21 cellular contexts compared by ENCODE assay signal in genomic region chr2:7607774-7608173, GRCh38.
DNase-seq lines count a peak whose midpoint lies in the region; ATAC-seq and TF ChIP-seq lines count a peak whose summit lies in the region.
"Had no signal": no experiment of that assay in that cellular context is flagged by ENCODE, and none has a peak within 500 bp of the region (broad histone marks: within the 10 kb centered on the region; RNA-seq: fewer than 3 reads in every experiment).

No MANE protein-coding gene starts in this region.

- CTCF ChIA-PET in activated naive CD4-positive, alpha-beta T cell treated with anti-CD3 and anti-CD28 coated beads for 36 hours (lab: Charles Lee) = interaction anchor here (0.7 kb wide), 1 partner anchor 13 kb away, joined by 3 read pairs; no protein-coding TSS in a partner anchor

- H3K36me3 Mint-ChIP-seq in T-helper 1 cell treated with Interleukin-12 subunit alpha and Interleukin-12 subunit beta and Interleukin-4 antibody, amounts not matched to agents 30 μg/mL and 1 μg/mL, for 36 hours (ENCODE audit: low read depth) = peaks cover 2% of the 10 kb centered on the region
- no peaks in the 10 kb centered on the region for H3K36me3 Mint-ChIP-seq in activated naive CD4-positive, alpha-beta T cell treated with anti-CD3 and anti-CD28 coated beads for 36 hours (ENCODE audit: low read depth)
- no peaks in the 10 kb centered on the region for H3K36me3 Mint-ChIP-seq in nephron (ENCODE audit: low read depth)
- H3K36me3 Mint-ChIP-seq: CD8-positive, alpha-beta T cell had no signal

- peak overlapping the region; percentile 37 for H3K27ac Mint-ChIP-seq in T-helper 1 cell treated with Interleukin-12 subunit alpha and Interleukin-12 subunit beta and Interleukin-4 antibody, amounts not matched to agents 30 μg/mL and 1 μg/mL, for 36 hours
- H3K27ac Mint-ChIP-seq in activated naive CD4-positive, alpha-beta T cell treated with anti-CD3 and anti-CD28 coated beads for 36 hours = no peak overlapping the region
- peak overlapping the region in 2 of 3 experiments; percentile 37 to 51 for H3K27ac Mint-ChIP-seq in nephron
- H3K27ac Mint-ChIP-seq: B cell; CD8-positive, alpha-beta T cell; HFFc6 had no signal

- H3K4me1 Mint-ChIP-seq in T-helper 1 cell treated with Interleukin-12 subunit alpha and Interleukin-12 subunit beta and Interleukin-4 antibody, amounts not matched to agents 30 μg/mL and 1 μg/mL, for 36 hours (ENCODE audit: low read depth) = peaks cover 42% of the 10 kb centered on the region
- peaks cover 31% of the 10 kb centered on the region for H3K4me1 Mint-ChIP-seq in activated naive CD4-positive, alpha-beta T cell treated with anti-CD3 and anti-CD28 coated beads for 36 hours (ENCODE audit: low read depth)
- peaks cover 37% of the 10 kb centered on the region for H3K4me1 Mint-ChIP-seq in nephron
- H3K4me1 Mint-ChIP-seq: B cell had no signal

- DNase-seq in T-helper 1 cell = no peak
- peak; percentile 31 for DNase-seq in activated naive CD4-positive, alpha-beta T cell treated with anti-CD3 and anti-CD28 coated beads for 36 hours
- no peak for DNase-seq in activated naive CD4-positive, alpha-beta T cell treated with Interleukin-2 at 50 U/mL for 16 hours
- no peak for DNase-seq in stimulated activated naive CD8-positive, alpha-beta T cell treated with anti-CD3 and anti-CD28 coated beads, Interleukin-15, Interleukin-2, amounts not matched to agents 100 U/mL and 50 U/mL, for 24 hours
- no peak for DNase-seq in NCI-H524 (lab: John Stamatoyannopoulos, UW)
- DNase-seq in HK-2 (ENCODE audit: unreplicated experiment) = no peak
- DNase-seq: Caco-2; CD8-positive, alpha-beta T cell; GM23248; HFFc6; KBM-7; MV-4-11; NCI-H1105; NCI-H1436 treated with DMSO at 0.1 percent for 48 hours; NCI-H1930; NCI-H2107; NCI-H524 treated with DMSO at 0.1 percent for 48 hours; NCI-H774 had no signal

- no peak for TF ChIP-seq CTCF in nephron (IDR thresholded peaks at IDR 0.05; ENCODE audit: unreplicated experiment in 3 of 3)

- no peak overlapping the region for H3K4me3 Mint-ChIP-seq in T-helper 1 cell treated with Interleukin-12 subunit alpha and Interleukin-12 subunit beta and Interleukin-4 antibody, amounts not matched to agents 30 μg/mL and 1 μg/mL, for 36 hours
- H3K4me3 Mint-ChIP-seq in activated naive CD4-positive, alpha-beta T cell treated with anti-CD3 and anti-CD28 coated beads for 36 hours = no peak overlapping the region
- no peak overlapping the region for H3K4me3 Mint-ChIP-seq in nephron
- H3K4me3 Mint-ChIP-seq: B cell; CD8-positive, alpha-beta T cell; HFFc6 had no signal

- H3K27me3 Mint-ChIP-seq in T-helper 1 cell treated with Interleukin-12 subunit alpha and Interleukin-12 subunit beta and Interleukin-4 antibody, amounts not matched to agents 30 μg/mL and 1 μg/mL, for 36 hours (ENCODE audit: low read depth) = no peaks in the 10 kb centered on the region
- no peaks in the 10 kb centered on the region for H3K27me3 Mint-ChIP-seq in activated naive CD4-positive, alpha-beta T cell treated with anti-CD3 and anti-CD28 coated beads for 36 hours (ENCODE audit: low read depth)
- no peaks in the 10 kb centered on the region for H3K27me3 Mint-ChIP-seq in nephron (ENCODE audit: low read depth)
- H3K27me3 Mint-ChIP-seq: B cell had no signal

- intact Hi-C loops in activated naive CD4-positive, alpha-beta T cell treated with anti-CD3 and anti-CD28 coated beads for 36 hours (cut with micrococcal nuclease) = no loop called here

- ATAC-seq in stimulated activated naive CD8-positive, alpha-beta T cell treated with anti-CD3 and anti-CD28 coated beads, Interleukin-15, Interleukin-2, amounts not matched to agents 100 U/mL and 50 U/mL, for 24 hours = peak; percentile 52
- ATAC-seq: CD8-positive, alpha-beta T cell had no signal

- H3K9me3 Mint-ChIP-seq in T-helper 1 cell treated with Interleukin-12 subunit alpha and Interleukin-12 subunit beta and Interleukin-4 antibody, amounts not matched to agents 30 μg/mL and 1 μg/mL, for 36 hours = peaks cover 3% of the 10 kb centered on the region
- no peaks in the 10 kb centered on the region for H3K9me3 Mint-ChIP-seq in activated naive CD4-positive, alpha-beta T cell treated with anti-CD3 and anti-CD28 coated beads for 36 hours
- no peaks in the 10 kb centered on the region for H3K9me3 Mint-ChIP-seq in nephron
- H3K9me3 Mint-ChIP-seq: CD8-positive, alpha-beta T cell; HFFc6 had no signal
